2 cellular contexts compared by ENCODE assay signal in the genomic region with DNA sequence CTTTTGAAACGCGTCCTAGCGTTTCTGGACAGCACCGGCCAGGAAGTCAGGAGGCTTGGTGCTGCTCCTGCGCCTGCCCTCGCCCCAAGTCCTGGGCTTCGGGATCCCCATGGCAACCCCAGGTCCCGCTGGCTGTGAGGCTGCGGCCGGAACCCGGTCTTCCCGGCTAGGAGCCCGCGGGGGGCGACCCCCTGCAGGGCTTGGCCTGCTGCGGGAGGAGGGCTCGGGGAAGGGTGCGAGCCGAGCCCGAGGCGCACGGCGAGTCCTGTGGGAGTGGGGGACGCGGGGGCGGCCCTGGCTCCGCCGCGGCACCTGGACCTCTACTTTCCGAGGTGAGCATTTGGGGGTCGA.
TF ChIP-seq lines count a peak whose summit lies in the region.

No MANE protein-coding gene starts in this region.

TF ChIP-seq in GM12891, 5 proteins besides CTCF, POLR2A, EP300 and RAD21:
- no peak for TF ChIP-seq SPI1 (IDR thresholded peaks at IDR 0.05; ENCODE audit: low read depth, low read length)
- TF ChIP-seq TAF1 (IDR thresholded peaks at IDR 0.05; ENCODE audit: low read depth, low read length) = no peak
- TF ChIP-seq POU2F2 (IDR thresholded peaks at IDR 0.05; ENCODE audit: low read depth, low read length) = no peak
- no peak for TF ChIP-seq POLR2AphosphoS5 (IDR thresholded peaks at IDR 0.05; ENCODE audit: low read depth, low read length)
- no peak for TF ChIP-seq PAX5 (IDR thresholded peaks at IDR 0.05; ENCODE audit: insufficient read depth, low read length, severe bottlenecking)

TF ChIP-seq in H1, 55 proteins besides CTCF, POLR2A, EP300 and RAD21:
- TF ChIP-seq KDM5A (IDR thresholded peaks at IDR 0.05; ENCODE audit: low read length) (no peak), HDAC6 (IDR thresholded peaks at IDR 0.05; ENCODE audit: low read depth, low read length) (no peak), SAP30 (IDR thresholded peaks at IDR 0.05; ENCODE audit: insufficient read depth, insufficient replicate concordance, low read length) (peak; percentile 42), POLR2AphosphoS5 (IDR thresholded peaks at IDR 0.05; ENCODE audit: low read depth, low read length) (no peak), SIN3A (conservative IDR thresholded peaks at IDR 0.05 in 1 of 2, IDR thresholded peaks at IDR 0.05 in 1 of 2; ENCODE audit: low read depth in 1 of 2, low read length in 2 of 2) (peak in 1 of 2 experiments; percentile 31; a peak in 1 of 4 replicates)
- TF ChIP-seq, protein P1, sequence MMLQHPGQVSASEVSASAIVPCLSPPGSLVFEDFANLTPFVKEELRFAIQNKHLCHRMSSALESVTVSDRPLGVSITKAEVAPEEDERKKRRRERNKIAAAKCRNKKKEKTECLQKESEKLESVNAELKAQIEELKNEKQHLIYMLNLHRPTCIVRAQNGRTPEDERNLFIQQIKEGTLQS (IDR thresholded peaks at IDR 0.05; ENCODE audit: insufficient read depth, low read depth, low read length) = no peak
